19 cellular contexts compared by ENCODE assay signal in the genomic region with DNA sequence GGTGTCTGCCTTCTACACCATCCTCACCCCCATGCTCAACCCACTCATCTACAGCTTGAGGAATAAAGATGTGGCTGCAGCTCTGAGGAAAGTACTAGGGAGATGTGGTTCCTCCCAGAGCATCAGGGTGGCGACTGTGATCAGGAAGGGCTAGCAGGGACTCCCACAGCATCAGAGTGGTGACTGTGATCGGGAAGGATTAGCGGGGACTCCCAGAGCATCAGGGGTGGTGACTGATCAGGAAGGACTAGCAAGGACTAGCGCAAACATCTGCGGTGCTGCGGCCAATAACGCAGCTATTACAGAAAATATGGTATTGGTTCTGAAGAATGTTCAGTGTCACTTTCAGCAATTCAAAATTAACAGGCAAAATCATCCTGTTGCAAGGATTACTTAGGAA. TPM values are rescaled to one million over a fixed set of nuclear protein-coding genes. Genes with fewer than 3 reads are reported as not detected.
"Had no signal": no experiment of that assay in that cellular context is flagged by ENCODE, and none has a peak within 500 bp of the region (broad histone marks: within the 10 kb centered on the region; RNA-seq: fewer than 3 reads in every experiment).

No MANE protein-coding gene starts in this region.

RNA-seq across cellular contexts. Expression of gene OR2T2, which starts 8.2 kb away (rescaled TPM):
- total RNA-seq: activated naive CD4-positive, alpha-beta T cell treated with anti-CD3 and anti-CD28 coated beads for 36 hours; activated naive CD4-positive, alpha-beta T cell treated with anti-CD3 and anti-CD28 coated beads, Interleukin-2, amount 50 U/mL, for 72 hours; activated naive CD8-positive, alpha-beta T cell treated with anti-CD3 and anti-CD28 coated beads for 36 hours; activated T-cell treated with anti-CD3 and anti-CD28 coated beads, Interleukin-2, amount 50 U/mL, for 4 hours; activated T-cell treated with anti-CD3 and anti-CD28 coated beads, Interleukin-2, amount 50 U/mL, for 72 hours; activated T-helper 1 cell treated with anti-CD3 and anti-CD28 coated beads, Interleukin-12 subunit alpha, Interleukin-12 subunit beta, Interleukin-2, Interleukin-4 antibody, amounts not matched to agents 30 ng/mL and 10 ng/mL and 1 ng/mL, durations not matched to agents 14 hours and 24 hours and 36 hours; activated T-helper 17 cell treated with anti-CD3 and anti-CD28 coated beads, Interleukin-2, amount 50 U/mL, for 72 hours; activated T-helper 2 cell treated with anti-CD3 and anti-CD28 coated beads, Interferon-gamma antibody, Interleukin-2, Interleukin-4, amounts not matched to agents 10 μg/mL and 5 μg/mL and 100 μg/mL, durations not matched to agents 14 hours and 24 hours and 36 hours; adrenal gland; aorta; ascending aorta; astrocyte; body of pancreas; breast epithelium; cardiac muscle cell; cardiac septum; cerebellum; chondrocyte had no signal
- polyA plus RNA-seq: adipose tissue, adrenal gland, aorta, cardiac muscle cell had no signal

RNA-seq across cellular contexts. Expression of gene OR2T3, which starts 19.5 kb away (rescaled TPM):
- total RNA-seq: activated naive CD4-positive, alpha-beta T cell treated with anti-CD3 and anti-CD28 coated beads for 36 hours; activated naive CD4-positive, alpha-beta T cell treated with anti-CD3 and anti-CD28 coated beads, Interleukin-2, amount 50 U/mL, for 72 hours; activated naive CD8-positive, alpha-beta T cell treated with anti-CD3 and anti-CD28 coated beads for 36 hours; activated T-cell treated with anti-CD3 and anti-CD28 coated beads, Interleukin-2, amount 50 U/mL, for 4 hours; activated T-cell treated with anti-CD3 and anti-CD28 coated beads, Interleukin-2, amount 50 U/mL, for 72 hours; activated T-helper 1 cell treated with anti-CD3 and anti-CD28 coated beads, Interleukin-12 subunit alpha, Interleukin-12 subunit beta, Interleukin-2, Interleukin-4 antibody, amounts not matched to agents 30 ng/mL and 10 ng/mL and 1 ng/mL, durations not matched to agents 14 hours and 24 hours and 36 hours; activated T-helper 17 cell treated with anti-CD3 and anti-CD28 coated beads, Interleukin-2, amount 50 U/mL, for 72 hours; activated T-helper 2 cell treated with anti-CD3 and anti-CD28 coated beads, Interferon-gamma antibody, Interleukin-2, Interleukin-4, amounts not matched to agents 10 μg/mL and 5 μg/mL and 100 μg/mL, durations not matched to agents 14 hours and 24 hours and 36 hours; adrenal gland; aorta; ascending aorta; astrocyte; body of pancreas; breast epithelium; cardiac muscle cell; cardiac septum; cerebellum; chondrocyte had no signal
- polyA plus RNA-seq: adipose tissue, adrenal gland, aorta, cardiac muscle cell had no signal

RNA-seq across cellular contexts. Expression of gene OR2T5, which starts 34.8 kb away (rescaled TPM):
- total RNA-seq: activated naive CD4-positive, alpha-beta T cell treated with anti-CD3 and anti-CD28 coated beads for 36 hours; activated naive CD4-positive, alpha-beta T cell treated with anti-CD3 and anti-CD28 coated beads, Interleukin-2, amount 50 U/mL, for 72 hours; activated naive CD8-positive, alpha-beta T cell treated with anti-CD3 and anti-CD28 coated beads for 36 hours; activated T-cell treated with anti-CD3 and anti-CD28 coated beads, Interleukin-2, amount 50 U/mL, for 4 hours; activated T-cell treated with anti-CD3 and anti-CD28 coated beads, Interleukin-2, amount 50 U/mL, for 72 hours; activated T-helper 1 cell treated with anti-CD3 and anti-CD28 coated beads, Interleukin-12 subunit alpha, Interleukin-12 subunit beta, Interleukin-2, Interleukin-4 antibody, amounts not matched to agents 30 ng/mL and 10 ng/mL and 1 ng/mL, durations not matched to agents 14 hours and 24 hours and 36 hours; activated T-helper 17 cell treated with anti-CD3 and anti-CD28 coated beads, Interleukin-2, amount 50 U/mL, for 72 hours; activated T-helper 2 cell treated with anti-CD3 and anti-CD28 coated beads, Interferon-gamma antibody, Interleukin-2, Interleukin-4, amounts not matched to agents 10 μg/mL and 5 μg/mL and 100 μg/mL, durations not matched to agents 14 hours and 24 hours and 36 hours; adrenal gland; aorta; ascending aorta; astrocyte; body of pancreas; breast epithelium; cardiac muscle cell; cardiac septum; cerebellum; chondrocyte had no signal
- polyA plus RNA-seq: adipose tissue, adrenal gland, aorta, cardiac muscle cell had no signal

RNA-seq across cellular contexts. Expression of gene OR2T1, which starts 50.8 kb away (rescaled TPM):
- total RNA-seq: activated naive CD4-positive, alpha-beta T cell treated with anti-CD3 and anti-CD28 coated beads for 36 hours; activated naive CD4-positive, alpha-beta T cell treated with anti-CD3 and anti-CD28 coated beads, Interleukin-2, amount 50 U/mL, for 72 hours; activated naive CD8-positive, alpha-beta T cell treated with anti-CD3 and anti-CD28 coated beads for 36 hours; activated T-cell treated with anti-CD3 and anti-CD28 coated beads, Interleukin-2, amount 50 U/mL, for 4 hours; activated T-cell treated with anti-CD3 and anti-CD28 coated beads, Interleukin-2, amount 50 U/mL, for 72 hours; activated T-helper 1 cell treated with anti-CD3 and anti-CD28 coated beads, Interleukin-12 subunit alpha, Interleukin-12 subunit beta, Interleukin-2, Interleukin-4 antibody, amounts not matched to agents 30 ng/mL and 10 ng/mL and 1 ng/mL, durations not matched to agents 14 hours and 24 hours and 36 hours; activated T-helper 17 cell treated with anti-CD3 and anti-CD28 coated beads, Interleukin-2, amount 50 U/mL, for 72 hours; activated T-helper 2 cell treated with anti-CD3 and anti-CD28 coated beads, Interferon-gamma antibody, Interleukin-2, Interleukin-4, amounts not matched to agents 10 μg/mL and 5 μg/mL and 100 μg/mL, durations not matched to agents 14 hours and 24 hours and 36 hours; adrenal gland; aorta; ascending aorta; astrocyte; body of pancreas; breast epithelium; cardiac muscle cell; cardiac septum; cerebellum; chondrocyte had no signal
- polyA plus RNA-seq: adipose tissue, adrenal gland, cardiac muscle cell had no signal

RNA-seq across cellular contexts. Expression of gene OR2G6, which starts 54.3 kb away (rescaled TPM):
- total RNA-seq: activated naive CD4-positive, alpha-beta T cell treated with anti-CD3 and anti-CD28 coated beads for 36 hours; activated naive CD4-positive, alpha-beta T cell treated with anti-CD3 and anti-CD28 coated beads, Interleukin-2, amount 50 U/mL, for 72 hours; activated naive CD8-positive, alpha-beta T cell treated with anti-CD3 and anti-CD28 coated beads for 36 hours; activated T-cell treated with anti-CD3 and anti-CD28 coated beads, Interleukin-2, amount 50 U/mL, for 4 hours; activated T-cell treated with anti-CD3 and anti-CD28 coated beads, Interleukin-2, amount 50 U/mL, for 72 hours; activated T-helper 1 cell treated with anti-CD3 and anti-CD28 coated beads, Interleukin-12 subunit alpha, Interleukin-12 subunit beta, Interleukin-2, Interleukin-4 antibody, amounts not matched to agents 30 ng/mL and 10 ng/mL and 1 ng/mL, durations not matched to agents 14 hours and 24 hours and 36 hours; activated T-helper 17 cell treated with anti-CD3 and anti-CD28 coated beads, Interleukin-2, amount 50 U/mL, for 72 hours; activated T-helper 2 cell treated with anti-CD3 and anti-CD28 coated beads, Interferon-gamma antibody, Interleukin-2, Interleukin-4, amounts not matched to agents 10 μg/mL and 5 μg/mL and 100 μg/mL, durations not matched to agents 14 hours and 24 hours and 36 hours; adrenal gland; aorta; ascending aorta; astrocyte; body of pancreas; breast epithelium; cardiac muscle cell; cardiac septum; chondrocyte had no signal
- polyA plus RNA-seq: adipose tissue, adrenal gland, aorta, cardiac muscle cell had no signal
